In the genomic region with DNA sequence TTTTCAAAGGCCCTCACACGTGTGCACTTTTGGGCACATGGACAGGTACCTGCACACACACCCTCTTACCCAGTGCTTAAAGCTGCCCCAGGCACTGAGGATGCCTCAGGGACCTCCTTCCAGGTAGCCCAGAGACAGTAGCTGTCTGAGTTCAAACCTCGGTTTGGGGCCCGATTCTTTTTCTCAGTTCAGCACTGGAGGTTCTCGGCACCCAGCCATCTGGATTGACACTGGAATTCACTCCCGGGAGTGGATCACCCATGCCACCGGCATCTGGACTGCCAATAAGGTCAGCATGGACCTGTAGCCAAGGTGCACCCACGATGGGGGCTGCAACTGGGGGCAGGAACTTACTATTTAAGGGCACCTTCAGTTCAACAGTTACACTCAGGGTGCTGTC, we compare ENCODE assay signal across 20 cellular contexts. TPM values are rescaled to one million over a fixed set of nuclear protein-coding genes. Genes with fewer than 3 reads are reported as not detected.
DNase-seq lines count a peak whose midpoint lies in the region; ATAC-seq, FAIRE-seq and TF ChIP-seq lines count a peak whose summit lies in the region.
"Had no signal": no experiment of that assay in that cellular context is flagged by ENCODE, and none has a peak within 500 bp of the region (broad histone marks: within the 10 kb centered on the region; RNA-seq: fewer than 3 reads in every experiment).

No MANE protein-coding gene starts in this region.

- H3K36me3 ChIP-seq in right atrium auricular region (no peaks in the 10 kb centered on the region), RWPE2 (ENCODE audit: low read depth) (no peaks in the 10 kb centered on the region), neuronal stem cell (replicated peaks in 1 of 2; ENCODE audit: control insufficient read depth in 2 of 2, insufficient read depth in 2 of 2, low read length in 2 of 2) (no peaks in the 10 kb centered on the region), upper lobe of right lung (no peaks in the 10 kb centered on the region)
- H3K36me3 ChIP-seq: BLaER1 treated with 17β-estradiol and CSF1 and Interleukin-3, amounts not matched to agents 10 nM and 100 nM had no signal

- H3K4me3 ChIP-seq in right atrium auricular region (no peak overlapping the region), RWPE2 (ENCODE audit: severe bottlenecking) (no peak overlapping the region), neuronal stem cell (ENCODE audit: low read length in 2 of 2) (no peak overlapping the region), upper lobe of right lung (no peak overlapping the region)
- H3K4me3 ChIP-seq: BLaER1 treated with 17β-estradiol and CSF1 and Interleukin-3, amounts not matched to agents 10 nM and 100 nM had no signal

- H3K4ac ChIP-seq in neuronal stem cell (ENCODE audit: low read length) = no peak overlapping the region

- H3K4me1 ChIP-seq in right atrium auricular region (no peaks in the 10 kb centered on the region), RWPE2 (ENCODE audit: insufficient read depth, poor library complexity, severe bottlenecking) (peaks cover 35% of the 10 kb centered on the region), neuronal stem cell (ENCODE audit: control insufficient read depth in 2 of 2, insufficient read depth in 1 of 2, low read depth in 1 of 2, low read length in 2 of 2) (peaks cover 0 to 10% of the 10 kb centered on the region in 2 donors), upper lobe of right lung (peaks cover 4% of the 10 kb centered on the region)

- no peak overlapping the region for H2BK120ac ChIP-seq in neuronal stem cell (ENCODE audit: low read depth, low read length)

- whole genome bisulfite sequencing in neuronal stem cell (ENCODE audit: extremely low coverage in 2 of 2, insufficient read length in 2 of 2, insufficient replicate concordance in 1 of 2), 2 donors = no CpG with 5 or more reads among the region's 7 CpGs

- H4K91ac ChIP-seq in neuronal stem cell (ENCODE audit: low read depth, low read length, poor library complexity) = no peak overlapping the region

- H2BK12ac ChIP-seq in neuronal stem cell (ENCODE audit: low read length) = peak overlapping the region; percentile 42

- no peak overlapping the region for H3K14ac ChIP-seq in neuronal stem cell (ENCODE audit: low read length)

- FAIRE-seq in D721Med (lab: Jason Lieb, UNC) = no peak
- FAIRE-seq: G401.6, GM12891, HepG2, HTR-8/SVneo had no signal

- H3K9me3 ChIP-seq in right atrium auricular region (peaks cover 0 to 21% of the 10 kb centered on the region in 2 donors), RWPE2 (ENCODE audit: severe bottlenecking) (peaks cover 9% of the 10 kb centered on the region), neuronal stem cell (replicated peaks in 1 of 2; ENCODE audit: control insufficient read depth in 2 of 2, insufficient read depth in 1 of 2, low read depth in 1 of 2, low read length in 2 of 2) (peaks cover 7 to 15% of the 10 kb centered on the region in 2 donors), upper lobe of right lung (peaks cover 3% of the 10 kb centered on the region)

- H3K18ac ChIP-seq in neuronal stem cell (ENCODE audit: low read length) = peak overlapping the region; percentile 20

- no peak overlapping the region for H2BK5ac ChIP-seq in neuronal stem cell (ENCODE audit: low read length)

- H4K8ac ChIP-seq in neuronal stem cell (ENCODE audit: low read depth, low read length) = no peak overlapping the region

- no peaks in the 10 kb centered on the region for H3K27me3 ChIP-seq in right atrium auricular region
- H3K27me3 ChIP-seq in RWPE2 (ENCODE audit: insufficient read depth, poor library complexity, severe bottlenecking) = no peaks in the 10 kb centered on the region
- no peaks in the 10 kb centered on the region for H3K27me3 ChIP-seq in neuronal stem cell (ENCODE audit: control insufficient read depth in 3 of 3, insufficient read depth in 3 of 3, low read depth in 1 of 3, low read length in 3 of 3)
- no peaks in the 10 kb centered on the region for H3K27me3 ChIP-seq in upper lobe of right lung
- H3K27me3 ChIP-seq: BLaER1 treated with 17β-estradiol and CSF1 and Interleukin-3, amounts not matched to agents 10 nM and 100 nM had no signal

- H2BK15ac ChIP-seq in neuronal stem cell (ENCODE audit: low read length) = peak overlapping the region; percentile 10

- TF ChIP-seq CTCF in right atrium auricular region (IDR thresholded peaks at IDR 0.05) (no peak), RWPE2 (IDR thresholded peaks at IDR 0.05; ENCODE audit: poor library complexity, severe bottlenecking) (no peak), upper lobe of right lung (IDR thresholded peaks at IDR 0.05) (no peak), D721Med (IDR thresholded peaks at IDR 0.05; ENCODE audit: insufficient read depth, missing control alignments) (no peak)

- peak overlapping the region; percentile 27 for H3K23ac ChIP-seq in neuronal stem cell (ENCODE audit: low read depth, low read length, poor library complexity)

- no peak overlapping the region for H2AK5ac ChIP-seq in neuronal stem cell (ENCODE audit: low read depth, low read length)

- no peaks in the 10 kb centered on the region for H3K79me1 ChIP-seq in neuronal stem cell (ENCODE audit: low read depth, low read length)

- no peak overlapping the region for H2AFZ ChIP-seq in neuronal stem cell (ENCODE audit: low read length)

- H3K27ac ChIP-seq in right atrium auricular region = no peak overlapping the region
- peak overlapping the region; percentile 92 for H3K27ac ChIP-seq in RWPE2 (ENCODE audit: poor library complexity, severe bottlenecking)
- H3K27ac ChIP-seq in neuronal stem cell (replicated peaks; ENCODE audit: low read length) = no peak overlapping the region
- no peak overlapping the region for H3K27ac ChIP-seq in upper lobe of right lung
- H3K27ac ChIP-seq: BLaER1 treated with 17β-estradiol and CSF1 and Interleukin-3, amounts not matched to agents 10 nM and 100 nM had no signal

- H3K9ac ChIP-seq in neuronal stem cell (ENCODE audit: low read depth, low read length, poor library complexity) = no peak overlapping the region
- H3K9ac ChIP-seq: BLaER1 treated with 17β-estradiol and CSF1 and Interleukin-3, amounts not matched to agents 10 nM and 100 nM had no signal

- DNase-seq in cardiac septum (ENCODE audit: low spot score) (peak; percentile 70), right atrium auricular region (ENCODE audit: low spot score) (no peak), RWPE2 (ENCODE audit: low spot score) (no peak), neuronal stem cell (ENCODE audit: low spot score) (no peak), upper lobe of right lung (peak; percentile 38), D721Med (ENCODE audit: insufficient read length, low spot score) (no peak), medulla oblongata (ENCODE audit: extremely low spot score) (no peak)
- DNase-seq: 8988T; ACHN; Calu3; CD4-positive, alpha-beta T cell; DMS79 treated with DMSO at 0.1 percent for 48 hours; EL had no signal

- ATAC-seq in RWPE2 (ENCODE audit: low read depth) = no peak
- ATAC-seq in upper lobe of right lung = no peak
- ATAC-seq in GM21825 (IDR thresholded peaks at IDR 0.05; ENCODE audit: unreplicated experiment) = no peak

- intact Hi-C loops in cardiac septum (cut with DNase I) (loop anchor here (10.0 kb wide), 1 partner anchor 83 kb away; the partner anchor contains the start of gene CEP41), upper lobe of right lung (cut with DNase I) (no loop called here)

- no peak overlapping the region for H3K4me2 ChIP-seq in neuronal stem cell (ENCODE audit: insufficient read depth, low read length, poor library complexity, severe bottlenecking)
- H3K4me2 ChIP-seq: BLaER1 treated with 17β-estradiol and CSF1 and Interleukin-3, amounts not matched to agents 10 nM and 100 nM had no signal

RNA-seq across cellular contexts. Expression of gene CPA5, which starts 17.6 kb away (rescaled TPM):
- total RNA-seq in cardiac septum (not detected), right atrium auricular region (not detected), upper lobe of right lung (not detected)
- 0.11 TPM for polyA plus RNA-seq in neuronal stem cell (2013, experiment 1 of 2)
- 0.03 TPM for polyA plus RNA-seq in neuronal stem cell (2013, experiment 2 of 2)
- total RNA-seq: Calu3; CD4-positive, alpha-beta T cell; H4; HepG2 had no signal

RNA-seq across cellular contexts. Expression of gene CPA1, which starts 18.0 kb away (rescaled TPM):
- total RNA-seq in cardiac septum (not detected), right atrium auricular region (not detected), upper lobe of right lung (not detected)
- polyA plus RNA-seq in neuronal stem cell (2013, experiment 1 of 2) = 0.22 TPM
- polyA plus RNA-seq in neuronal stem cell (2013, experiment 2 of 2) = 0.08 TPM
- total RNA-seq: Calu3; CD4-positive, alpha-beta T cell; H4 had no signal

Comparison
In these comparisons a context has a peak if more than half of its experiments do, and no peak if none do; other contexts are left out.
1. DNase-seq: peak in cardiac septum (single experiment) and upper lobe of right lung (single experiment); none in right atrium auricular region (single experiment), RWPE2 (single experiment), neuronal stem cell (single experiment), D721Med (single experiment) and medulla oblongata (single experiment).